ENCODE assay signal across 19 cellular contexts in the genomic region with DNA sequence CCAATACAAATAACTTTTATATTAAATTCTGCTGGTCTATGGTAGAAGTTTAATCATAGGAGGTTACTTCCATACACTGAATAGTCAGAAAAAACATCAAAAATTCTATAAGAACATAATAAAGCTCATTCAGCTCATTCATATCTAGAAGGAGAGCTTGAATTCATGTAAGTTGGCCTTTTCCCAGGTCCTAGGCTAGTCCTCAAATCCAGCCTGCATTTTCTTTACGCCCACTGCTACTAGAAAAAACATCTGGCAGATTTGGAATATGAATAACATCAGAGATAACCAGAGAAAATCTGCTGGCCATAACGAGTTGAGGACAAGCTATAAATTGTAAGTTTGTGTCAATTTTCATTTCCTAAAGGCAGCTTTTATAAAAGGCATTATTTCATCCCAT.
"Had no signal": no experiment of that assay in that cellular context is flagged by ENCODE, and none has a peak within 500 bp of the region (broad histone marks: within the 10 kb centered on the region; RNA-seq: fewer than 3 reads in every experiment).

No MANE protein-coding gene starts in this region.

- DNase-seq: effector memory CD8-positive, alpha-beta T cell; gastrocnemius medialis; heart right ventricle; hypothalamus; kidney glomerular epithelial cell; mammary epithelial cell; naive thymus-derived CD4-positive, alpha-beta T cell; nephron progenitor cell; posterior cingulate gyrus; stimulated activated CD4-positive, alpha-beta T cell treated with anti-CD3 and anti-CD28 coated beads, Interleukin-2, amount 100 ng/mL, for 48 hours; stimulated activated naive CD4-positive, alpha-beta T cell treated with Interleukin-2 at 50 U/mL for 16 hours; thyroid gland; upper lobe of left lung; uterus had no signal

- H3K36me3 ChIP-seq: esophagus muscularis mucosa, gastrocnemius medialis, heart right ventricle, suprapubic skin, thyroid gland, upper lobe of left lung, uterus had no signal

- H3K27me3 ChIP-seq: esophagus muscularis mucosa, gastrocnemius medialis, heart right ventricle, suprapubic skin, thyroid gland, upper lobe of left lung, uterus had no signal

- H3K4me1 ChIP-seq: esophagus muscularis mucosa, gastrocnemius medialis, suprapubic skin, thyroid gland, upper lobe of left lung, uterus had no signal

- H3K4me3 ChIP-seq: esophagus muscularis mucosa, gastrocnemius medialis, heart right ventricle, skin epidermis, suprapubic skin, thyroid gland, upper lobe of left lung, uterus had no signal

- H3K9me3 ChIP-seq: esophagus muscularis mucosa, gastrocnemius medialis, heart right ventricle, suprapubic skin, thyroid gland, upper lobe of left lung had no signal

- H3K27ac ChIP-seq: epithelial cell of prostate, esophagus muscularis mucosa, gastrocnemius medialis, skin epidermis, suprapubic skin, thyroid gland, upper lobe of left lung, uterus had no signal

- ATAC-seq: effector memory CD8-positive, alpha-beta T cell; gastrocnemius medialis; naive thymus-derived CD4-positive, alpha-beta T cell; sciatic nerve had no signal
